ENCODE assay signal across 1 cellular context in genomic region chr12:13209279-13210021, GRCh38.
TF ChIP-seq lines count a peak whose summit lies in the region.

No MANE protein-coding gene starts in this region.

TF ChIP-seq in HCT116, 20 proteins besides CTCF, POLR2A, EP300 and RAD21 (continued from another document):
- TF ChIP-seq YY1 (IDR thresholded peaks at IDR 0.05; ENCODE audit: extremely low read depth, insufficient replicate concordance, low read depth, low read length) (no peak), ELF1 (IDR thresholded peaks at IDR 0.05; ENCODE audit: borderline replicate concordance, low read depth) (no peak), ZNF274 (IDR thresholded peaks at IDR 0.05; ENCODE audit: low read depth, low read length) (no peak), REST (IDR thresholded peaks at IDR 0.05; ENCODE audit: low read depth) (no peak), CBX3 (IDR thresholded peaks at IDR 0.05; ENCODE audit: low read depth) (no peak), POLR2AphosphoS5 (IDR thresholded peaks at IDR 0.05; ENCODE audit: low read depth, low read length) (no peak), MAX (IDR thresholded peaks at IDR 0.05) (no peak), ATF3 (IDR thresholded peaks at IDR 0.05) (no peak), ZBTB33 (IDR thresholded peaks at IDR 0.05; ENCODE audit: extremely low read depth, insufficient replicate concordance, low read length) (no peak), EGR1 (IDR thresholded peaks at IDR 0.05; ENCODE audit: low read depth) (no peak), SRF (IDR thresholded peaks at IDR 0.05; ENCODE audit: low read depth) (no peak), SIN3A (IDR thresholded peaks at IDR 0.05; ENCODE audit: low read depth) (no peak)
